ENCODE assay signal across 1 cellular context in genomic region chr10:65818990-65819389, GRCh38.
TF ChIP-seq lines count a peak whose summit lies in the region.

No MANE protein-coding gene starts in this region.

TF ChIP-seq in GM12878, 131 proteins besides CTCF, POLR2A, EP300 and RAD21 (continued from another document):
- TF ChIP-seq ZBTB33 (IDR thresholded peaks at IDR 0.05) (no peak), STAT1 (conservative IDR thresholded peaks at IDR 0.05) (no peak), CEBPB (IDR thresholded peaks at IDR 0.05; ENCODE audit: borderline replicate concordance in 1 of 2, low read depth in 2 of 2, low read length in 2 of 2) (no peak), GATAD2B (conservative IDR thresholded peaks at IDR 0.05; ENCODE audit: low read depth) (no peak), ZBTB11 (CRISPR knock-in tag; IDR thresholded peaks at IDR 0.05) (no peak), SIN3A (IDR thresholded peaks at IDR 0.05; ENCODE audit: low read depth, low read length) (no peak), CBFB (IDR thresholded peaks at IDR 0.05; ENCODE audit: low read depth) (no peak), TAF1 (IDR thresholded peaks at IDR 0.05; ENCODE audit: borderline replicate concordance, low read depth, low read length) (no peak), ZNF274 (IDR thresholded peaks at IDR 0.05; ENCODE audit: insufficient read depth, insufficient read length) (no peak), MXI1 (IDR thresholded peaks at IDR 0.05; ENCODE audit: low read depth, low read length) (no peak), ASH2L (IDR thresholded peaks at IDR 0.05; ENCODE audit: borderline replicate concordance, low read depth) (no peak), RUNX3 (IDR thresholded peaks at IDR 0.05; ENCODE audit: low read length) (peak; percentile 81; the same call in 1 of the 2 replicates), RAD51 (IDR thresholded peaks at IDR 0.05) (no peak), HDGF (IDR thresholded peaks at IDR 0.05) (no peak), NR2F1 (conservative IDR thresholded peaks at IDR 0.05) (no peak), NR2C2 (IDR thresholded peaks at IDR 0.05; ENCODE audit: borderline replicate concordance, control insufficient read depth, insufficient read length, low read depth) (no peak), ZNF592 (IDR thresholded peaks at IDR 0.05) (no peak), SRF (IDR thresholded peaks at IDR 0.05; ENCODE audit: low read depth in 2 of 2, low read length in 2 of 2) (no peak), ZNF687 (IDR thresholded peaks at IDR 0.05) (no peak), MYC (IDR thresholded peaks at IDR 0.05; ENCODE audit: insufficient read depth, insufficient read length, insufficient replicate concordance, low read length, severe bottlenecking) (no peak), LARP7 (IDR thresholded peaks at IDR 0.05) (no peak), PML (IDR thresholded peaks at IDR 0.05; ENCODE audit: low read length) (no peak), TBL1XR1 (IDR thresholded peaks at IDR 0.05; ENCODE audit: low read depth, low read length) (no peak), TCF7 (IDR thresholded peaks at IDR 0.05; ENCODE audit: borderline replicate concordance) (peak; percentile 96), ZBTB4 (CRISPR knock-in tag; IDR thresholded peaks at IDR 0.05) (no peak), PKNOX1 (IDR thresholded peaks at IDR 0.05) (peak; percentile 28; the same call in 1 of the 2 replicates), BCLAF1 (IDR thresholded peaks at IDR 0.05) (no peak), MEF2A (IDR thresholded peaks at IDR 0.05; ENCODE audit: insufficient read depth, low read depth, low read length) (no peak), JUNB (IDR thresholded peaks at IDR 0.05) (peak; percentile 62), BMI1 (IDR thresholded peaks at IDR 0.05; ENCODE audit: borderline replicate concordance) (no peak)
